In the genomic region with DNA sequence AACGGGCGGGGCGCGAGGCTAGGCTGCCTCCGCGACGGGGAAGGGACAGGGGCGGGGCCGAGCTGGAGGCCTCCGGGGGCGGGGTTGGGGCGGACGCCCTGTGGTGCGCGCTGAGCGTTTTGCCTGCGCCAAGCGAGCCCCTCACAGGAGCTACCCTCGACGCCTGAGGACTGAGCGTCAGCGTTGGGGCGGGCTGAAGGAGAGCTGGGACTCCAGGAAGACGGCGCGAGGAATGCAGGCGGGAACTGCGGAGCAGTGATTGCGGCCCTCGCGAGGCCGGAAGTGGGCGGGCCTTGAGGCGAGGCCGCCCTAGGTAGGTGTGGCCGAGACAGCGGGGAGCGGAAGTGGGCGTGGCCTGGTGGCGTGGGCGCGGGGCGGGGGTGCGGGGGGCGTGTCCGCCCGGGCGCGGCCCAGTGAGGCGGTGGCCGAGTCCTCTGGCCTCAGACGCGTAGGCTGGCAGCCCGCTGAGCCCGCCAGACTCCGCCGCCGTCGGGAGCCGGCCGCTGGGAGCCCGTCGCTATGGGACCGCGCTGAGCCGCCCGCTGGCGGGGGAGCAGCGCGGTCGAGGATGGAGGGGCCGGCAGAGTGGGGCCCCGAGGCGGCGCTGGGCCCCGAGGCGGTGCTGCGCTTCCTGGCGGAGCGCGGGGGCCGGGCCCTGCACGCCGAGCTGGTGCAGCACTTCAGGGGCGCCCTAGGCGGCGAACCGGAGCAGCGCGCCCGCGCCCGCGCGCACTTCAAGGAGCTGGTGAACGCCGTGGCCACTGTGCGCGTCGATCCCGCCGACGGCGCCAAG, we compare ENCODE assay signal across 1 cellular context.
TF ChIP-seq lines count a peak whose summit lies in the region.

A gene (minus strand): TSS at position 45 of the 793 bp plus-strand sequence. CDS start 139 bp downstream, outside the sequence.
A gene with protein sequence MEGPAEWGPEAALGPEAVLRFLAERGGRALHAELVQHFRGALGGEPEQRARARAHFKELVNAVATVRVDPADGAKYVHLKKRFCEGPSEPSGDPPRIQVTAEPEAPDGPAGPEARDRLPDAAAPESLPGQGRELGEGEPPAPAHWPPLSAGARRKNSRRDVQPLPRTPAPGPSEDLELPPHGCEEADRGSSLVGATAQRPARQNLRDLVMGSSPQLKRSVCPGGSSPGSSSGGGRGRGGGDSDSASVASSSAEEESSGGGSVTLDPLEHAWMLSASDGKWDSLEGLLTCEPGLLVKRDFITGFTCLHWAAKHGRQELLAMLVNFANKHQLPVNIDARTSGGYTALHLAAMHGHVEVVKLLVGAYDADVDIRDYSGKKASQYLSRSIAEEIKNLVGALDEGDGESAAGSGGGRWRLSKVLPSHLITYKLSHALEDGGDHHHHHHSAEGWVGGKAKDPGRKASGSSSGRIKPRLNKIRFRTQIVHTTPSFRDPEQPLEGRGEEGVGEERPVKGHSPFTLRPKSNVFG (plus strand): TSS at position 443 of the 793 bp plus-strand sequence. CDS start 126 bp downstream, at position 569.

TF ChIP-seq in GM12878, 131 proteins besides CTCF, POLR2A, EP300 and RAD21 (continues in another document):
- TF ChIP-seq POU2F2 (IDR thresholded peaks at IDR 0.05; ENCODE audit: borderline replicate concordance, low read depth, low read length): no peak
- no peak for TF ChIP-seq CEBPB (IDR thresholded peaks at IDR 0.05; ENCODE audit: borderline replicate concordance in 1 of 2, low read depth in 2 of 2, low read length in 2 of 2)
- no peak for TF ChIP-seq TAF1 (IDR thresholded peaks at IDR 0.05; ENCODE audit: borderline replicate concordance, low read depth, low read length)
- no peak for TF ChIP-seq STAT3 (IDR thresholded peaks at IDR 0.05; ENCODE audit: low read depth, low read length)
- TF ChIP-seq EZH2 (IDR thresholded peaks at IDR 0.05; ENCODE audit: borderline replicate concordance, control insufficient read depth, low read depth, low read length): no peak
- no peak for TF ChIP-seq SREBF2 (IDR thresholded peaks at IDR 0.05; ENCODE audit: low read length)
- TF ChIP-seq TARDBP (IDR thresholded peaks at IDR 0.05; ENCODE audit: borderline replicate concordance): no peak
- peak; percentile 50; the same call in 1 of the 2 replicates for TF ChIP-seq ZNF217 (IDR thresholded peaks at IDR 0.05)
- TF ChIP-seq, protein P1, sequence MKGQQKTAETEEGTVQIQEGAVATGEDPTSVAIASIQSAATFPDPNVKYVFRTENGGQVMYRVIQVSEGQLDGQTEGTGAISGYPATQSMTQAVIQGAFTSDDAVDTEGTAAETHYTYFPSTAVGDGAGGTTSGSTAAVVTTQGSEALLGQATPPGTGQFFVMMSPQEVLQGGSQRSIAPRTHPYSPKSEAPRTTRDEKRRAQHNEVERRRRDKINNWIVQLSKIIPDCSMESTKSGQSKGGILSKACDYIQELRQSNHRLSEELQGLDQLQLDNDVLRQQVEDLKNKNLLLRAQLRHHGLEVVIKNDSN (IDR thresholded peaks at IDR 0.05; ENCODE audit: borderline replicate concordance, extremely low read length, insufficient read depth, low read depth, low read length): no peak
- TF ChIP-seq, protein P2, sequence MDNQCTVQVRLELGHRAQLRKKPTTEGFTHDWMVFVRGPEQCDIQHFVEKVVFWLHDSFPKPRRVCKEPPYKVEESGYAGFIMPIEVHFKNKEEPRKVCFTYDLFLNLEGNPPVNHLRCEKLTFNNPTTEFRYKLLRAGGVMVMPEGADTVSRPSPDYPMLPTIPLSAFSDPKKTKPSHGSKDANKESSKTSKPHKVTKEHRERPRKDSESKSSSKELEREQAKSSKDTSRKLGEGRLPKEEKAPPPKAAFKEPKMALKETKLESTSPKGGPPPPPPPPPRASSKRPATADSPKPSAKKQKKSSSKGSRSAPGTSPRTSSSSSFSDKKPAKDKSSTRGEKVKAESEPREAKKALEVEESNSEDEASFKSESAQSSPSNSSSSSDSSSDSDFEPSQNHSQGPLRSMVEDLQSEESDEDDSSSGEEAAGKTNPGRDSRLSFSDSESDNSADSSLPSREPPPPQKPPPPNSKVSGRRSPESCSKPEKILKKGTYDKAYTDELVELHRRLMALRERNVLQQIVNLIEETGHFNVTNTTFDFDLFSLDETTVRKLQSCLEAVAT (IDR thresholded peaks at IDR 0.05): no peak
- no peak for TF ChIP-seq PML (IDR thresholded peaks at IDR 0.05; ENCODE audit: low read length)
- TF ChIP-seq PAX5 (IDR thresholded peaks at IDR 0.05; ENCODE audit: borderline replicate concordance, low read depth, low read length): peak; percentile 16; the same call in 1 of the 2 replicates
- no peak for TF ChIP-seq RFX5 (IDR thresholded peaks at IDR 0.05; ENCODE audit: low read depth, low read length)
- no peak for TF ChIP-seq SUZ12 (IDR thresholded peaks at IDR 0.05; ENCODE audit: unreplicated experiment)
- no peak for TF ChIP-seq MYC (IDR thresholded peaks at IDR 0.05; ENCODE audit: insufficient read depth, insufficient read length, insufficient replicate concordance, low read length, severe bottlenecking)
- TF ChIP-seq PAX8 (IDR thresholded peaks at IDR 0.05): no peak
- peak; percentile 56; the same call in 1 of the 2 replicates for TF ChIP-seq GATAD2B (conservative IDR thresholded peaks at IDR 0.05; ENCODE audit: low read depth)
- peak; percentile 41; the same call in 1 of the 2 replicates for TF ChIP-seq ZNF24 (IDR thresholded peaks at IDR 0.05)
- TF ChIP-seq, protein P3, sequence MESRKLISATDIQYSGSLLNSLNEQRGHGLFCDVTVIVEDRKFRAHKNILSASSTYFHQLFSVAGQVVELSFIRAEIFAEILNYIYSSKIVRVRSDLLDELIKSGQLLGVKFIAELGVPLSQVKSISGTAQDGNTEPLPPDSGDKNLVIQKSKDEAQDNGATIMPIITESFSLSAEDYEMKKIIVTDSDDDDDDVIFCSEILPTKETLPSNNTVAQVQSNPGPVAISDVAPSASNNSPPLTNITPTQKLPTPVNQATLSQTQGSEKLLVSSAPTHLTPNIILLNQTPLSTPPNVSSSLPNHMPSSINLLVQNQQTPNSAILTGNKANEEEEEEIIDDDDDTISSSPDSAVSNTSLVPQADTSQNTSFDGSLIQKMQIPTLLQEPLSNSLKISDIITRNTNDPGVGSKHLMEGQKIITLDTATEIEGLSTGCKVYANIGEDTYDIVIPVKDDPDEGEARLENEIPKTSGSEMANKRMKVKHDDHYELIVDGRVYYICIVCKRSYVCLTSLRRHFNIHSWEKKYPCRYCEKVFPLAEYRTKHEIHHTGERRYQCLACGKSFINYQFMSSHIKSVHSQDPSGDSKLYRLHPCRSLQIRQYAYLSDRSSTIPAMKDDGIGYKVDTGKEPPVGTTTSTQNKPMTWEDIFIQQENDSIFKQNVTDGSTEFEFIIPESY (IDR thresholded peaks at IDR 0.05): peak; percentile 71; the same call in 1 of the 2 replicates
- TF ChIP-seq EGR1 (IDR thresholded peaks at IDR 0.05; ENCODE audit: borderline replicate concordance in 1 of 2, low read depth in 2 of 2, low read length in 2 of 2): peak in 1 of 2 experiments; percentile 87; a peak in 2 of 3 replicates
- TF ChIP-seq ASH2L (IDR thresholded peaks at IDR 0.05; ENCODE audit: borderline replicate concordance, low read depth): no peak
- peak; percentile 82 for TF ChIP-seq SP1 (IDR thresholded peaks at IDR 0.05; ENCODE audit: low read depth, low read length)
- no peak for TF ChIP-seq YY1 (IDR thresholded peaks at IDR 0.05; ENCODE audit: low read depth, low read length)
- no peak for TF ChIP-seq RAD51 (IDR thresholded peaks at IDR 0.05)
- TF ChIP-seq BACH1 (IDR thresholded peaks at IDR 0.05; ENCODE audit: borderline replicate concordance): no peak
- TF ChIP-seq, protein P4, sequence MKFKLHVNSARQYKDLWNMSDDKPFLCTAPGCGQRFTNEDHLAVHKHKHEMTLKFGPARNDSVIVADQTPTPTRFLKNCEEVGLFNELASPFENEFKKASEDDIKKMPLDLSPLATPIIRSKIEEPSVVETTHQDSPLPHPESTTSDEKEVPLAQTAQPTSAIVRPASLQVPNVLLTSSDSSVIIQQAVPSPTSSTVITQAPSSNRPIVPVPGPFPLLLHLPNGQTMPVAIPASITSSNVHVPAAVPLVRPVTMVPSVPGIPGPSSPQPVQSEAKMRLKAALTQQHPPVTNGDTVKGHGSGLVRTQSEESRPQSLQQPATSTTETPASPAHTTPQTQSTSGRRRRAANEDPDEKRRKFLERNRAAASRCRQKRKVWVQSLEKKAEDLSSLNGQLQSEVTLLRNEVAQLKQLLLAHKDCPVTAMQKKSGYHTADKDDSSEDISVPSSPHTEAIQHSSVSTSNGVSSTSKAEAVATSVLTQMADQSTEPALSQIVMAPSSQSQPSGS (IDR thresholded peaks at IDR 0.05; ENCODE audit: low read length): no peak
- TF ChIP-seq RELA (IDR thresholded peaks at IDR 0.05; ENCODE audit: borderline replicate concordance, partially characterized antibody): no peak
- TF ChIP-seq CBFB (IDR thresholded peaks at IDR 0.05; ENCODE audit: low read depth): no peak
- TF ChIP-seq NBN (IDR thresholded peaks at IDR 0.05): peak; percentile 66; the same call in 1 of the 2 replicates
- TF ChIP-seq RCOR1 (conservative IDR thresholded peaks at IDR 0.05; ENCODE audit: low read depth, low read length): no peak
- peak; percentile 60; the same call in 1 of the 2 replicates for TF ChIP-seq EED (IDR thresholded peaks at IDR 0.05; ENCODE audit: low read depth)
- TF ChIP-seq SMC3 (IDR thresholded peaks at IDR 0.05; ENCODE audit: borderline replicate concordance, low read length): no peak
- TF ChIP-seq FOS (IDR thresholded peaks at IDR 0.05; ENCODE audit: borderline replicate concordance, extremely low read depth, insufficient read length): no peak
- TF ChIP-seq WRNIP1 (IDR thresholded peaks at IDR 0.05; ENCODE audit: borderline replicate concordance, low read depth, low read length): no peak
- TF ChIP-seq JUND (IDR thresholded peaks at IDR 0.05; ENCODE audit: low read depth, low read length): no peak
- peak; percentile 46; the same call in 1 of the 2 replicates for TF ChIP-seq CREB1 (IDR thresholded peaks at IDR 0.05; ENCODE audit: low read depth)
- no peak for TF ChIP-seq STAT1 (conservative IDR thresholded peaks at IDR 0.05)
- TF ChIP-seq, protein P5, sequence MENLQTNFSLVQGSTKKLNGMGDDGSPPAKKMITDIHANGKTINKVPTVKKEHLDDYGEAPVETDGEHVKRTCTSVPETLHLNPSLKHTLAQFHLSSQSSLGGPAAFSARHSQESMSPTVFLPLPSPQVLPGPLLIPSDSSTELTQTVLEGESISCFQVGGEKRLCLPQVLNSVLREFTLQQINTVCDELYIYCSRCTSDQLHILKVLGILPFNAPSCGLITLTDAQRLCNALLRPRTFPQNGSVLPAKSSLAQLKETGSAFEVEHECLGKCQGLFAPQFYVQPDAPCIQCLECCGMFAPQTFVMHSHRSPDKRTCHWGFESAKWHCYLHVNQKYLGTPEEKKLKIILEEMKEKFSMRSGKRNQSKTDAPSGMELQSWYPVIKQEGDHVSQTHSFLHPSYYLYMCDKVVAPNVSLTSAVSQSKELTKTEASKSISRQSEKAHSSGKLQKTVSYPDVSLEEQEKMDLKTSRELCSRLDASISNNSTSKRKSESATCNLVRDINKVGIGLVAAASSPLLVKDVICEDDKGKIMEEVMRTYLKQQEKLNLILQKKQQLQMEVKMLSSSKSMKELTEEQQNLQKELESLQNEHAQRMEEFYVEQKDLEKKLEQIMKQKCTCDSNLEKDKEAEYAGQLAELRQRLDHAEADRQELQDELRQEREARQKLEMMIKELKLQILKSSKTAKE (IDR thresholded peaks at IDR 0.05; ENCODE audit: low read depth, poor library complexity, severe bottlenecking): no peak
- no peak for TF ChIP-seq MTA3 (IDR thresholded peaks at IDR 0.05; ENCODE audit: borderline replicate concordance, low read length)
- no peak for TF ChIP-seq FOXM1 (IDR thresholded peaks at IDR 0.05; ENCODE audit: low read depth, low read length)
- TF ChIP-seq, protein P6, sequence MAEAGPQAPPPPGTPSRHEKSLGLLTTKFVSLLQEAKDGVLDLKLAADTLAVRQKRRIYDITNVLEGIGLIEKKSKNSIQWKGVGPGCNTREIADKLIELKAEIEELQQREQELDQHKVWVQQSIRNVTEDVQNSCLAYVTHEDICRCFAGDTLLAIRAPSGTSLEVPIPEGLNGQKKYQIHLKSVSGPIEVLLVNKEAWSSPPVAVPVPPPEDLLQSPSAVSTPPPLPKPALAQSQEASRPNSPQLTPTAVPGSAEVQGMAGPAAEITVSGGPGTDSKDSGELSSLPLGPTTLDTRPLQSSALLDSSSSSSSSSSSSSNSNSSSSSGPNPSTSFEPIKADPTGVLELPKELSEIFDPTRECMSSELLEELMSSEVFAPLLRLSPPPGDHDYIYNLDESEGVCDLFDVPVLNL (IDR thresholded peaks at IDR 0.05; ENCODE audit: low read depth, low read length): no peak
- no peak for TF ChIP-seq KLF5 (IDR thresholded peaks at IDR 0.05; ENCODE audit: partially characterized antibody)
- no peak for TF ChIP-seq SUPT20H (IDR thresholded peaks at IDR 0.05; ENCODE audit: borderline replicate concordance, control insufficient read depth, low read depth, low read length)
- TF ChIP-seq, protein P7, sequence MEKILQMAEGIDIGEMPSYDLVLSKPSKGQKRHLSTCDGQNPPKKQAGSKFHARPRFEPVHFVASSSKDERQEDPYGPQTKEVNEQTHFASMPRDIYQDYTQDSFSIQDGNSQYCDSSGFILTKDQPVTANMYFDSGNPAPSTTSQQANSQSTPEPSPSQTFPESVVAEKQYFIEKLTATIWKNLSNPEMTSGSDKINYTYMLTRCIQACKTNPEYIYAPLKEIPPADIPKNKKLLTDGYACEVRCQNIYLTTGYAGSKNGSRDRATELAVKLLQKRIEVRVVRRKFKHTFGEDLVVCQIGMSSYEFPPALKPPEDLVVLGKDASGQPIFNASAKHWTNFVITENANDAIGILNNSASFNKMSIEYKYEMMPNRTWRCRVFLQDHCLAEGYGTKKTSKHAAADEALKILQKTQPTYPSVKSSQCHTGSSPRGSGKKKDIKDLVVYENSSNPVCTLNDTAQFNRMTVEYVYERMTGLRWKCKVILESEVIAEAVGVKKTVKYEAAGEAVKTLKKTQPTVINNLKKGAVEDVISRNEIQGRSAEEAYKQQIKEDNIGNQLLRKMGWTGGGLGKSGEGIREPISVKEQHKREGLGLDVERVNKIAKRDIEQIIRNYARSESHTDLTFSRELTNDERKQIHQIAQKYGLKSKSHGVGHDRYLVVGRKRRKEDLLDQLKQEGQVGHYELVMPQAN (conservative IDR thresholded peaks at IDR 0.05): no peak; the same call in 1 of the 2 replicates
- TF ChIP-seq GABPA (IDR thresholded peaks at IDR 0.05; ENCODE audit: low read depth): no peak
